Comparison of ENCODE assay signal across 8 cellular contexts in genomic region chr11:66371627-66372415, GRCh38. TPM values are rescaled to one million over a fixed set of nuclear protein-coding genes. Genes with fewer than 3 reads are reported as not detected.
DNase-seq lines count a peak whose midpoint lies in the region; ATAC-seq, FAIRE-seq and TF ChIP-seq lines count a peak whose summit lies in the region.

TSS of gene SLC29A2 (minus strand) at chr11:66371760. CDS start at chr11:66371591, 169 bp downstream.

- H3K27ac ChIP-seq in WERI-Rb-1, result peak within 1 kb of the TSS; percentile 92

- H3K27me3 ChIP-seq in WERI-Rb-1 (ENCODE audit: insufficient read depth, low read depth, severe bottlenecking), result no peaks in the 10 kb centered on the region
- H3K27me3 ChIP-seq in bronchial epithelial cell (ENCODE audit: control insufficient read depth, insufficient read depth, low read length), result no peaks in the 10 kb centered on the region

- H3K9me3 ChIP-seq in WERI-Rb-1 (ENCODE audit: severe bottlenecking), result no peaks in the 10 kb centered on the region

- H3K4me3 ChIP-seq in WERI-Rb-1 (ENCODE audit: low read depth, low read length) (peak within 1 kb of the TSS; percentile 80), bronchial epithelial cell (ENCODE audit: low read depth, low read length) (peak within 1 kb of the TSS; percentile 76)

- intact Hi-C loops in left colon (cut with DNase I, micrococcal nuclease), result no loop called here

- peak; percentile 44 for DNase-seq in GF-D8 (lab: John Stamatoyannopoulos, UW)
- peak; percentile 95 for DNase-seq in NCI-H2081 (lab: John Stamatoyannopoulos, UW)
- peak; percentile 96 for DNase-seq in WERI-Rb-1
- peak; percentile 49 for DNase-seq in bronchial epithelial cell (ENCODE audit: low read depth)
- DNase-seq in left colon, result peak; percentile 88
- peak; percentile 81 for DNase-seq in stimulated activated CD4-positive, alpha-beta T cell treated with anti-CD3 and anti-CD28 coated beads, Interleukin-4, amount 100 ng/mL, for 1 hour
- DNase-seq in OCI-M2 (lab: John Stamatoyannopoulos, UW; ENCODE audit: unreplicated experiment), result no peak

- no peak for FAIRE-seq in bronchial epithelial cell (lab: Jason Lieb, UNC)

- ATAC-seq in HG02852 (IDR thresholded peaks at IDR 0.05; ENCODE audit: unreplicated experiment), result peak; percentile 66
- peak; percentile 73 for ATAC-seq in left colon

- no peak for TF ChIP-seq CTCF in WERI-Rb-1 (IDR thresholded peaks at IDR 0.05; ENCODE audit: low read depth, low read length)
- no peak for TF ChIP-seq CTCF in bronchial epithelial cell (IDR thresholded peaks at IDR 0.05; ENCODE audit: insufficient read depth, low read length, severe bottlenecking)

- H3K36me3 ChIP-seq in WERI-Rb-1, result peaks cover 26% of the 10 kb centered on the region
- H3K36me3 ChIP-seq in bronchial epithelial cell (ENCODE audit: control insufficient read depth, insufficient read depth, low read length), result peaks cover 2% of the 10 kb centered on the region

RNA-seq across cellular contexts. Expression of gene SLC29A2, which starts in this region (rescaled TPM):
- 1.9 and 2.1 TPM in 2 replicates for total RNA-seq in bronchial epithelial cell
- 10 to 100 TPM; 16.3 to 31.1 TPM for total RNA-seq in left colon
